30 cellular contexts compared by ENCODE assay signal in the genomic region with DNA sequence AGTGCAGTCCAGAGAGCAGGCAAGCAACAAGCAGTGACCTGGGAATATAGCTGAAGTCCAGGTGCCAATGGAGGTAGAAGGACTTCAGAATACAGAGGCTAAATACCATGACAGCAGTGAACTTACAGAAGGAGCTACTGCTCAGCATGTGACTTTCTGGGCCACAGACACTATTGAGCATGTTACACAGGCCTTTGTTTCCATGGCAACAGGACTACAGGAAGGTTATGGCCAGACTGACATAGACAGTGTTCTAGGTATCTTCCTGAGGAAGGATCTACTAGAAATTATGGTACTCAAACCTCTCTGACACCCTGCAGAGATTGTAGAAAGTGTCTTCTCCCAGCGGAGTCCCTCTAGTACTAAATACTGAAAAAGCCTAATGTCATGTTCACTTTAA. TPM values are rescaled to one million over a fixed set of nuclear protein-coding genes. Genes with fewer than 3 reads are reported as not detected.
"Had no signal": no experiment of that assay in that cellular context is flagged by ENCODE, and none has a peak within 500 bp of the region (broad histone marks: within the 10 kb centered on the region; RNA-seq: fewer than 3 reads in every experiment).

No MANE protein-coding gene starts in this region.

- H3K4me1 ChIP-seq: esophagus squamous epithelium, gastrocnemius medialis, left ventricle myocardium inferior, sigmoid colon, stomach, suprapubic skin, tibial nerve had no signal

- H3K4me2 ChIP-seq: smooth muscle cell had no signal

- ATAC-seq: activated CD8-positive, alpha-beta memory T cell treated with anti-CD3 and anti-CD28 coated beads, Interleukin-2, amount 10 ng/mL, durations not matched to agents 7 days and 5 days; activated CD8-positive, alpha-beta T cell treated with anti-CD3 and anti-CD28 coated beads for 36 hours; activated naive CD8-positive, alpha-beta T cell treated with anti-CD3 and anti-CD28 coated beads, Interleukin-2, amount 50 U/mL, for 24 hours; gastrocnemius medialis; naive thymus-derived CD4-positive, alpha-beta T cell; stimulated activated memory B cell treated with anti-CD40 and anti-IgM and Interleukin-4, amounts not matched to agents 10 μg/mL and 1 μg/mL and 100 μg/mL, for 72 hours had no signal

- H3K4me3 ChIP-seq: coronary artery, esophagus squamous epithelium, gastrocnemius medialis, left ventricle myocardium inferior, sigmoid colon, smooth muscle cell, stomach, suprapubic skin, tibial nerve had no signal

- H3K9me3 ChIP-seq: gastrocnemius medialis, left ventricle myocardium inferior, sigmoid colon, tibial nerve had no signal

- DNase-seq: activated CD4-positive, alpha-beta T cell treated with anti-CD3 and anti-CD28 coated beads, Interleukin-2, amount 10 ng/mL, durations not matched to agents 7 days and 5 days; activated CD4-positive, CD25-positive, alpha-beta regulatory T cell treated with anti-CD3 and anti-CD28 coated beads, Interleukin-2, amount 50 U/mL, for 72 hours; activated CD8-positive, alpha-beta memory T cell treated with anti-CD3 and anti-CD28 coated beads, Interleukin-2, amount 10 ng/mL, durations not matched to agents 7 days and 5 days; activated CD8-positive, alpha-beta T cell treated with anti-CD3 and anti-CD28 coated beads for 36 hours; activated effector memory CD4-positive, alpha-beta T cell treated with anti-CD3 and anti-CD28 coated beads, Interleukin-2, amount 50 U/mL, for 16 hours; activated naive CD4-positive, alpha-beta T cell treated with anti-CD3 and anti-CD28 coated beads, Interleukin-2, amount 10 ng/mL, durations not matched to agents 7 days and 5 days; activated naive CD8-positive, alpha-beta T cell treated with anti-CD3 and anti-CD28 coated beads, Interleukin-2, amount 50 U/mL, for 24 hours; activated T-cell treated with anti-CD3 and anti-CD28 coated beads for 4 hours; cerebellar nuclear complex; endodermal cell; esophagus squamous epithelium; gastrocnemius medialis; hypothalamus; left ventricle myocardium inferior; naive thymus-derived CD4-positive, alpha-beta T cell; sigmoid colon; stimulated activated CD4-positive, alpha-beta T cell treated with anti-CD3 and anti-CD28 coated beads, Interleukin-15, amount 100 ng/mL, for 24 hours; stomach; WERI-Rb-1 had no signal

- H3K27me3 ChIP-seq: esophagus squamous epithelium, gastrocnemius medialis, sigmoid colon, stomach, suprapubic skin, tibial nerve had no signal

- H3K36me3 ChIP-seq: esophagus squamous epithelium, gastrocnemius medialis, left ventricle myocardium inferior, sigmoid colon, stomach, suprapubic skin, tibial nerve, WERI-Rb-1 had no signal

- H3K27ac ChIP-seq: coronary artery, esophagus squamous epithelium, gastrocnemius medialis, left ventricle myocardium inferior, sigmoid colon, stomach, suprapubic skin, tibial nerve, WERI-Rb-1 had no signal

RNA-seq across cellular contexts. Expression of gene OR2M5, which starts 11.0 kb away (rescaled TPM):
- total RNA-seq: activated CD4-positive, alpha-beta T cell treated with anti-CD3 and anti-CD28 coated beads, Interleukin-2, amount 10 ng/mL, durations not matched to agents 7 days and 5 days; activated CD8-positive, alpha-beta memory T cell treated with anti-CD3 and anti-CD28 coated beads, Interleukin-2, amount 10 ng/mL, durations not matched to agents 7 days and 5 days; activated CD8-positive, alpha-beta T cell treated with anti-CD3 and anti-CD28 coated beads for 36 hours; endodermal cell; esophagus squamous epithelium; gastrocnemius medialis; left ventricle myocardium inferior; lung microvascular endothelial cell; naive thymus-derived CD4-positive, alpha-beta T cell; neural crest cell; omental fat pad; posterior vena cava; renal cortical epithelial cell; sigmoid colon; smooth muscle cell; stomach; suprapubic skin; tibial nerve; urinary bladder had no signal

RNA-seq across cellular contexts. Expression of gene OR2M2, which starts 18.7 kb away (rescaled TPM):
- total RNA-seq: activated CD4-positive, alpha-beta T cell treated with anti-CD3 and anti-CD28 coated beads, Interleukin-2, amount 10 ng/mL, durations not matched to agents 7 days and 5 days; activated CD8-positive, alpha-beta memory T cell treated with anti-CD3 and anti-CD28 coated beads, Interleukin-2, amount 10 ng/mL, durations not matched to agents 7 days and 5 days; activated CD8-positive, alpha-beta T cell treated with anti-CD3 and anti-CD28 coated beads for 36 hours; endodermal cell; esophagus squamous epithelium; gastrocnemius medialis; left ventricle myocardium inferior; lung microvascular endothelial cell; naive thymus-derived CD4-positive, alpha-beta T cell; neural crest cell; omental fat pad; posterior vena cava; renal cortical epithelial cell; smooth muscle cell; stomach; suprapubic skin; tibial nerve; urinary bladder had no signal

RNA-seq across cellular contexts. Expression of gene OR2M3, which starts 41.1 kb away (rescaled TPM):
- total RNA-seq: activated CD4-positive, alpha-beta T cell treated with anti-CD3 and anti-CD28 coated beads, Interleukin-2, amount 10 ng/mL, durations not matched to agents 7 days and 5 days; activated CD8-positive, alpha-beta memory T cell treated with anti-CD3 and anti-CD28 coated beads, Interleukin-2, amount 10 ng/mL, durations not matched to agents 7 days and 5 days; activated CD8-positive, alpha-beta T cell treated with anti-CD3 and anti-CD28 coated beads for 36 hours; endodermal cell; esophagus squamous epithelium; gastrocnemius medialis; left ventricle myocardium inferior; lung microvascular endothelial cell; neural crest cell; omental fat pad; posterior vena cava; renal cortical epithelial cell; sigmoid colon; smooth muscle cell; suprapubic skin; tibial nerve; urinary bladder had no signal
